ENCODE assay signal across 12 cellular contexts in genomic region chr4:37662861-37663390, GRCh38. TPM values are rescaled to one million over a fixed set of nuclear protein-coding genes. Genes with fewer than 3 reads are reported as not detected.
DNase-seq lines count a peak whose midpoint lies in the region; TF ChIP-seq lines count a peak whose summit lies in the region.
"Had no signal": no experiment of that assay in that cellular context is flagged by ENCODE, and none has a peak within 500 bp of the region (broad histone marks: within the 10 kb centered on the region; RNA-seq: fewer than 3 reads in every experiment).

No MANE protein-coding gene starts in this region.

- peak overlapping the region; percentile 46 for H3K4me3 Mint-ChIP-seq in type B pancreatic cell
- H3K4me3 Mint-ChIP-seq: stimulated activated naive CD8-positive, alpha-beta T cell treated with anti-CD3 and anti-CD28 coated beads, Interleukin-15, Interleukin-2, amounts not matched to agents 100 ng/mL and 50 ng/mL, for 24 hours had no signal

- H3K4me3 ChIP-seq in ectodermal cell (ENCODE audit: insufficient read depth, low read depth, low read length): no peak overlapping the region

- H3K27me3 ChIP-seq in ectodermal cell (ENCODE audit: control insufficient read depth, insufficient read depth, low read length, poor library complexity, severe bottlenecking): no peaks in the 10 kb centered on the region

- H3K4me1 ChIP-seq in ectodermal cell (ENCODE audit: control insufficient read depth, insufficient read depth, low read length): peaks cover 26% of the 10 kb centered on the region

- peaks cover 21% of the 10 kb centered on the region for H3K36me3 Mint-ChIP-seq in type B pancreatic cell

- peak overlapping the region; percentile 60 for H3K27ac ChIP-seq in ectodermal cell (ENCODE audit: insufficient read depth, low read depth, low read length, poor library complexity, severe bottlenecking)

- 42 to 44% methylated on average over 5 of the region's 5 CpGs for WGBS in ectodermal cell, 2 experiments

- H3K9me3 Mint-ChIP-seq in type B pancreatic cell: peaks cover 3% of the 10 kb centered on the region

- peaks cover 67% of the 10 kb centered on the region for H3K4me1 Mint-ChIP-seq in type B pancreatic cell (ENCODE audit: unreplicated experiment)

- TF ChIP-seq CTCF in type B pancreatic cell (conservative IDR thresholded peaks at IDR 0.05): no peak

- peak; percentile 2 for DNase-seq in NCI-H82 (lab: John Stamatoyannopoulos, UW)
- DNase-seq in NCI-H82 treated with DMSO at 0.1 percent for 48 hours (lab: John Stamatoyannopoulos, UW; ENCODE audit: unreplicated experiment): no peak
- DNase-seq in medulla oblongata (ENCODE audit: extremely low spot score): peak; percentile 48
- no peak for DNase-seq in type B pancreatic cell (ENCODE audit: extremely low spot score, unreplicated experiment)
- no peak for DNase-seq in epidermal melanocyte (ENCODE audit: insufficient read length, low spot score)
- DNase-seq in stimulated activated CD4-positive, alpha-beta T cell treated with anti-CD3 and anti-CD28 coated beads, Interleukin-4, amount 100 ng/mL, for 24 hours: no peak
- no peak for DNase-seq in activated CD4-positive, CD25-positive, alpha-beta regulatory T cell (lab: John Stamatoyannopoulos, UW)
- DNase-seq: activated T-cell treated with anti-CD3 and anti-CD28 coated beads, Interleukin-2, amount 50 U/mL, for 1 hour; GDM1; NCI-H1048 had no signal

- no peaks in the 10 kb centered on the region for H3K27me3 Mint-ChIP-seq in type B pancreatic cell
- H3K27me3 Mint-ChIP-seq: stimulated activated naive CD8-positive, alpha-beta T cell treated with anti-CD3 and anti-CD28 coated beads, Interleukin-15, Interleukin-2, amounts not matched to agents 100 ng/mL and 50 ng/mL, for 24 hours had no signal

- H3K9me3 ChIP-seq in ectodermal cell (ENCODE audit: control insufficient read depth, low read length): no peaks in the 10 kb centered on the region

- H3K27ac Mint-ChIP-seq in type B pancreatic cell: no peak overlapping the region
- H3K27ac Mint-ChIP-seq: stimulated activated naive CD8-positive, alpha-beta T cell treated with anti-CD3 and anti-CD28 coated beads, Interleukin-15, Interleukin-2, amounts not matched to agents 100 ng/mL and 50 ng/mL, for 24 hours had no signal

- H3K36me3 ChIP-seq in ectodermal cell (ENCODE audit: control insufficient read depth, insufficient read depth, low read length): no peaks in the 10 kb centered on the region

RNA-seq across cellular contexts. Expression of gene RELL1, which starts 23.2 kb away (rescaled TPM):
- 9.2 TPM for polyA plus RNA-seq in ectodermal cell (2013, experiment 1 of 4)
- polyA plus RNA-seq in ectodermal cell (2013, experiment 2 of 4): 7.7 TPM
- 4.7 TPM for polyA plus RNA-seq in ectodermal cell (2013, experiment 3 of 4)
- polyA plus RNA-seq in ectodermal cell (2013, experiment 4 of 4): 4.6 TPM
- 31.6 and 45.8 TPM in 2 replicates for total RNA-seq in type B pancreatic cell (ENCODE audit: low replicate concordance)

Comparison
In these comparisons a context has a peak if more than half of its experiments do, and no peak if none do; other contexts are left out.
1. DNase-seq: peak in NCI-H82 (single experiment) and medulla oblongata (single experiment); none in NCI-H82 treated with DMSO at 0.1 percent for 48 hours (single experiment), type B pancreatic cell (single experiment), epidermal melanocyte (single experiment), stimulated activated CD4-positive, alpha-beta T cell treated with anti-CD3 and anti-CD28 coated beads, Interleukin-4, amount 100 ng/mL, for 24 hours (single experiment) and activated CD4-positive, CD25-positive, alpha-beta regulatory T cell (0 of 4).